24 cellular contexts compared by ENCODE assay signal in genomic region chr4:73770917-73771316, GRCh38. TPM values are rescaled to one million over a fixed set of nuclear protein-coding genes. Genes with fewer than 3 reads are reported as not detected.
DNase-seq lines count a peak whose midpoint lies in the region; ATAC-seq and TF ChIP-seq lines count a peak whose summit lies in the region.
"Had no signal": no experiment of that assay in that cellular context is flagged by ENCODE, and none has a peak within 500 bp of the region (broad histone marks: within the 10 kb centered on the region; RNA-seq: fewer than 3 reads in every experiment).

No MANE protein-coding gene starts in this region.

- CTCF ChIA-PET in activated CD8-positive, alpha-beta T cell treated with anti-CD3 and anti-CD28 coated beads for 36 hours (lab: Charles Lee) = no interaction called here
- CTCF ChIA-PET in activated CD4-positive, alpha-beta memory T cell treated with anti-CD3 and anti-CD28 coated beads for 36 hours (lab: Charles Lee) = no interaction called here

- no peak overlapping the region for H3K27ac Mint-ChIP-seq in activated CD8-positive, alpha-beta T cell treated with anti-CD3 and anti-CD28 coated beads for 36 hours
- no peak overlapping the region for H3K27ac Mint-ChIP-seq in activated CD4-positive, alpha-beta memory T cell treated with anti-CD3 and anti-CD28 coated beads for 36 hours
- H3K27ac Mint-ChIP-seq: activated CD4-positive, alpha-beta memory T cell treated with anti-CD3 and anti-CD28 coated beads, Interleukin-2, amount 10 ng/mL, durations not matched to agents 7 days and 5 days; activated naive CD4-positive, alpha-beta T cell treated with anti-CD3 and anti-CD28 coated beads for 36 hours had no signal

- H3K9ac ChIP-seq in colonic mucosa (ENCODE audit: low read depth in 2 of 2, low read length in 2 of 2) = no peak overlapping the region
- H3K9ac ChIP-seq: BLaER1 treated with 17β-estradiol and CSF1 and Interleukin-3, amounts not matched to agents 10 nM and 100 nM had no signal

- H3K4me3 ChIP-seq in colonic mucosa = no peak overlapping the region
- no peak overlapping the region for H3K4me3 ChIP-seq in foreskin fibroblast (ENCODE audit: low read depth in 1 of 2, low read length in 2 of 2)
- H3K4me3 ChIP-seq: ascending aorta; BLaER1 treated with 17β-estradiol and CSF1 and Interleukin-3, amounts not matched to agents 10 nM and 100 nM; esophagus squamous epithelium; left ventricle myocardium inferior; MG63; right atrium auricular region; testis had no signal

- no peak overlapping the region for H3K4me3 Mint-ChIP-seq in activated CD8-positive, alpha-beta T cell treated with anti-CD3 and anti-CD28 coated beads for 36 hours
- H3K4me3 Mint-ChIP-seq in activated CD4-positive, alpha-beta memory T cell treated with anti-CD3 and anti-CD28 coated beads for 36 hours = no peak overlapping the region
- H3K4me3 Mint-ChIP-seq: activated CD4-positive, alpha-beta memory T cell treated with anti-CD3 and anti-CD28 coated beads, Interleukin-2, amount 10 ng/mL, durations not matched to agents 7 days and 5 days; activated naive CD4-positive, alpha-beta T cell treated with anti-CD3 and anti-CD28 coated beads for 36 hours; activated T-cell treated with anti-CD3 and anti-CD28 coated beads, Interleukin-2, amount 50 U/mL, for 4 hours had no signal

- H3K27me3 ChIP-seq in colonic mucosa = no peaks in the 10 kb centered on the region
- H3K27me3 ChIP-seq: ascending aorta; BLaER1 treated with 17β-estradiol and CSF1 and Interleukin-3, amounts not matched to agents 10 nM and 100 nM; esophagus squamous epithelium; MG63; right atrium auricular region; testis had no signal

- H3K36me3 Mint-ChIP-seq in activated CD8-positive, alpha-beta T cell treated with anti-CD3 and anti-CD28 coated beads for 36 hours (ENCODE audit: low read depth) = no peaks in the 10 kb centered on the region
- no peaks in the 10 kb centered on the region for H3K36me3 Mint-ChIP-seq in activated CD4-positive, alpha-beta memory T cell treated with anti-CD3 and anti-CD28 coated beads for 36 hours

- TF ChIP-seq CTCF in colonic mucosa (IDR thresholded peaks at IDR 0.05) (no peak), foreskin fibroblast (IDR thresholded peaks at IDR 0.05; ENCODE audit: low read depth, low read length) (no peak)
- TF ChIP-seq CTCF in activated CD8-positive, alpha-beta T cell treated with anti-CD3 and anti-CD28 coated beads for 36 hours (IDR thresholded peaks at IDR 0.05) = no peak

- no peak overlapping the region for H3K27ac ChIP-seq in colonic mucosa
- H3K27ac ChIP-seq: ascending aorta; BLaER1 treated with 17β-estradiol and CSF1 and Interleukin-3, amounts not matched to agents 10 nM and 100 nM; esophagus squamous epithelium; HL-60; left ventricle myocardium inferior; right atrium auricular region; testis; WERI-Rb-1 had no signal

- ATAC-seq in activated CD8-positive, alpha-beta T cell treated with anti-CD3 and anti-CD28 coated beads for 36 hours = no peak
- ATAC-seq in GM21723 (IDR thresholded peaks at IDR 0.05; ENCODE audit: unreplicated experiment) = no peak
- ATAC-seq: activated T-cell treated with anti-CD3 and anti-CD28 coated beads, Interleukin-2, amount 50 U/mL, for 4 hours had no signal

- DNase-seq in COLO668 (lab: John Stamatoyannopoulos, UW; ENCODE audit: unreplicated experiment) (peak; percentile 85), NCI-H1092 (lab: John Stamatoyannopoulos, UW) (peak; percentile 11), NCI-H2196 (lab: John Stamatoyannopoulos, UW; ENCODE audit: unreplicated experiment) (peak; percentile 50), colonic mucosa (peak; percentile 77), foreskin fibroblast (no peak)
- DNase-seq in activated CD8-positive, alpha-beta T cell treated with anti-CD3 and anti-CD28 coated beads for 36 hours = no peak
- no peak for DNase-seq in activated CD4-positive, alpha-beta memory T cell treated with anti-CD3 and anti-CD28 coated beads for 36 hours
- DNase-seq: activated CD4-positive, alpha-beta memory T cell treated with anti-CD3 and anti-CD28 coated beads, Interleukin-2, amount 10 ng/mL, durations not matched to agents 7 days and 5 days; activated naive CD4-positive, alpha-beta T cell treated with anti-CD3 and anti-CD28 coated beads for 36 hours; activated T-cell treated with anti-CD3 and anti-CD28 coated beads, Interleukin-2, amount 50 U/mL, for 4 hours; cerebellar nuclear complex; effector memory CD4-positive, alpha-beta T cell; esophagus squamous epithelium; glutamatergic neuron; left ventricle myocardium inferior; MG63; T-helper 2 cell; testis; WERI-Rb-1 had no signal

- H3K4me1 Mint-ChIP-seq in activated CD8-positive, alpha-beta T cell treated with anti-CD3 and anti-CD28 coated beads for 36 hours (ENCODE audit: low read depth) = no peaks in the 10 kb centered on the region
- no peaks in the 10 kb centered on the region for H3K4me1 Mint-ChIP-seq in activated CD4-positive, alpha-beta memory T cell treated with anti-CD3 and anti-CD28 coated beads for 36 hours (ENCODE audit: low read depth)
- H3K4me1 Mint-ChIP-seq: activated CD4-positive, alpha-beta memory T cell treated with anti-CD3 and anti-CD28 coated beads, Interleukin-2, amount 10 ng/mL, durations not matched to agents 7 days and 5 days had no signal

- no peaks in the 10 kb centered on the region for H3K4me1 ChIP-seq in colonic mucosa

- no peaks in the 10 kb centered on the region for H3K9me3 ChIP-seq in colonic mucosa
- H3K9me3 ChIP-seq: ascending aorta; BLaER1 treated with 17β-estradiol and CSF1 and Interleukin-3, amounts not matched to agents 10 nM and 100 nM; esophagus squamous epithelium; left ventricle myocardium inferior; MG63; right atrium auricular region; testis had no signal

- H3K36me3 ChIP-seq in colonic mucosa = no peaks in the 10 kb centered on the region
- H3K36me3 ChIP-seq: ascending aorta; BLaER1 treated with 17β-estradiol and CSF1 and Interleukin-3, amounts not matched to agents 10 nM and 100 nM; esophagus squamous epithelium; left ventricle myocardium inferior; MG63; right atrium auricular region; WERI-Rb-1 had no signal

- H3K27me3 Mint-ChIP-seq in activated CD8-positive, alpha-beta T cell treated with anti-CD3 and anti-CD28 coated beads for 36 hours = no peaks in the 10 kb centered on the region
- no peaks in the 10 kb centered on the region for H3K27me3 Mint-ChIP-seq in activated CD4-positive, alpha-beta memory T cell treated with anti-CD3 and anti-CD28 coated beads for 36 hours
- H3K27me3 Mint-ChIP-seq: activated CD4-positive, alpha-beta memory T cell treated with anti-CD3 and anti-CD28 coated beads, Interleukin-2, amount 10 ng/mL, durations not matched to agents 7 days and 5 days had no signal

- POLR2A ChIA-PET in activated CD8-positive, alpha-beta T cell treated with anti-CD3 and anti-CD28 coated beads for 36 hours (lab: Charles Lee) = no interaction called here
- POLR2A ChIA-PET in activated CD4-positive, alpha-beta memory T cell treated with anti-CD3 and anti-CD28 coated beads for 36 hours (lab: Charles Lee) = no interaction called here

- no peaks in the 10 kb centered on the region for H3K9me3 Mint-ChIP-seq in activated CD8-positive, alpha-beta T cell treated with anti-CD3 and anti-CD28 coated beads for 36 hours
- H3K9me3 Mint-ChIP-seq in activated CD4-positive, alpha-beta memory T cell treated with anti-CD3 and anti-CD28 coated beads for 36 hours = no peaks in the 10 kb centered on the region
- H3K9me3 Mint-ChIP-seq: activated CD4-positive, alpha-beta memory T cell treated with anti-CD3 and anti-CD28 coated beads, Interleukin-2, amount 10 ng/mL, durations not matched to agents 7 days and 5 days; activated naive CD4-positive, alpha-beta T cell treated with anti-CD3 and anti-CD28 coated beads for 36 hours; activated T-cell treated with anti-CD3 and anti-CD28 coated beads, Interleukin-2, amount 50 U/mL, for 4 hours had no signal

- intact Hi-C loops in colonic mucosa (cut with DNase I) = no loop called here
- intact Hi-C loops in activated CD8-positive, alpha-beta T cell treated with anti-CD3 and anti-CD28 coated beads for 36 hours (cut with micrococcal nuclease) = no loop called here
- intact Hi-C loops in activated CD4-positive, alpha-beta memory T cell treated with anti-CD3 and anti-CD28 coated beads for 36 hours (cut with micrococcal nuclease) = no loop called here

RNA-seq across cellular contexts. Expression of gene CXCL8, which starts 30.5 kb away (rescaled TPM):
- total RNA-seq in colonic mucosa = 1 to 10 TPM in 1 of 2 donors, under 1 TPM in 1; 0.89 to 4.7 TPM
- under 1 TPM in 1 of 2 experiments, not detected in 1; 0.18 TPM for total RNA-seq in activated CD8-positive, alpha-beta T cell treated with anti-CD3 and anti-CD28 coated beads for 36 hours
- total RNA-seq in activated CD4-positive, alpha-beta memory T cell treated with anti-CD3 and anti-CD28 coated beads for 36 hours = under 1 TPM; 0.56 to 0.81 TPM
- total RNA-seq: activated naive CD4-positive, alpha-beta T cell treated with anti-CD3 and anti-CD28 coated beads for 36 hours; ascending aorta; testis had no signal

Comparison
In these comparisons a context has a peak if more than half of its experiments do, and no peak if none do; other contexts are left out.
1. DNase-seq: peak in COLO668 (single experiment), NCI-H1092 (single experiment), NCI-H2196 (single experiment) and colonic mucosa (single experiment); none in activated CD8-positive, alpha-beta T cell treated with anti-CD3 and anti-CD28 coated beads for 36 hours (single experiment), activated CD4-positive, alpha-beta memory T cell treated with anti-CD3 and anti-CD28 coated beads for 36 hours (single experiment) and foreskin fibroblast (0 of 2).